ENCODE assay signal across 2 cellular contexts in genomic region chr10:62916157-62916603, GRCh38.
TF ChIP-seq lines count a peak whose summit lies in the region.

No MANE protein-coding gene starts in this region.

TF ChIP-seq in SK-N-SH treated with all-trans-retinoic acid at 6 μM for 48 hours, 23 proteins besides CTCF, POLR2A, EP300 and RAD21:
- TF ChIP-seq CSRNP3 (CRISPR knock-in tag; IDR thresholded peaks at IDR 0.05) (no peak), SNAI2 (CRISPR knock-in tag; IDR thresholded peaks at IDR 0.05) (no peak), PATZ1 (CRISPR knock-in tag; IDR thresholded peaks at IDR 0.05; ENCODE audit: borderline replicate concordance) (no peak), ESRRG (CRISPR knock-in tag; IDR thresholded peaks at IDR 0.05) (no peak), CREB5 (CRISPR knock-in tag; IDR thresholded peaks at IDR 0.05; ENCODE audit: low read depth) (no peak), BACH2 (CRISPR knock-in tag; IDR thresholded peaks at IDR 0.05; ENCODE audit: borderline replicate concordance) (no peak), ZNF565 (CRISPR knock-in tag; conservative IDR thresholded peaks at IDR 0.05; ENCODE audit: low read depth) (no peak), OSR1 (CRISPR knock-in tag; IDR thresholded peaks at IDR 0.05) (no peak), ZFP3 (CRISPR knock-in tag; IDR thresholded peaks at IDR 0.05) (no peak), ZC3H10 (CRISPR knock-in tag; IDR thresholded peaks at IDR 0.05) (no peak), PPARA (CRISPR knock-in tag; IDR thresholded peaks at IDR 0.05; ENCODE audit: borderline replicate concordance) (no peak), TSHZ2 (CRISPR knock-in tag; IDR thresholded peaks at IDR 0.05) (no peak), RARB (CRISPR knock-in tag; IDR thresholded peaks at IDR 0.05) (no peak)

TF ChIP-seq in SK-N-SH, 30 proteins besides CTCF, POLR2A, EP300 and RAD21 (continued from another document):
- TF ChIP-seq REST (IDR thresholded peaks at IDR 0.05; ENCODE audit: low read depth, low read length) (no peak), NRF1 (IDR thresholded peaks at IDR 0.05; ENCODE audit: low read depth, low read length) (no peak), GATA2 (CRISPR knock-in tag; IDR thresholded peaks at IDR 0.05) (no peak), FOXJ3 (CRISPR knock-in tag; IDR thresholded peaks at IDR 0.05) (no peak), TAF1 (IDR thresholded peaks at IDR 0.05; ENCODE audit: borderline replicate concordance, low read depth, low read length) (no peak), FOXM1 (IDR thresholded peaks at IDR 0.05; ENCODE audit: low read depth) (no peak), MXI1 (IDR thresholded peaks at IDR 0.05; ENCODE audit: low read depth, low read length) (no peak), FOSL2 (IDR thresholded peaks at IDR 0.05; ENCODE audit: borderline replicate concordance, low read depth) (no peak), SIN3A (IDR thresholded peaks at IDR 0.05; ENCODE audit: borderline replicate concordance, low read depth, low read length) (no peak)
